25 cellular contexts compared by ENCODE assay signal in the genomic region with DNA sequence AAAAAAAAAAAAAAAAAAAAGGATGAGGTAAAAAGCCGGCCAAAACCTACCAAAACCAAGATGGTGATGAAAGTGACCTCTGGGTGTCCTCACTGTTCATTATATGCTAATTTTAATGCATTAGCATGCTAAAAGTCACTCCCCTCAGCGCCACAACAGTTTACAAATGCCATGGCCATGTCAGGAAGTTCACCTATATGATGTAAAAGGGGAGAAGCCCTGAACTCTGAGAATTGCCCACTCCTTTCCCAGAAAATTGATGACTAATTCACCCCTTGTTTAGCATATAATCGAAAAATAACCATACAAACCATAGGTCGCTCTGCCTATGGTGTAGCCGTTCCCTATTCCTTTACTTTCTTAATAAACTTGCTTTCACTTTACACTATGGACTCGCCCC. TPM values are rescaled to one million over a fixed set of nuclear protein-coding genes. Genes with fewer than 3 reads are reported as not detected.
"Had no signal": no experiment of that assay in that cellular context is flagged by ENCODE, and none has a peak within 500 bp of the region (broad histone marks: within the 10 kb centered on the region; RNA-seq: fewer than 3 reads in every experiment).

No MANE protein-coding gene starts in this region.

- H3K9me3 Mint-ChIP-seq: activated T-cell treated with anti-CD3 and anti-CD28 coated beads, Interleukin-2, amount 50 U/mL, for 4 hours had no signal

- H3K4me2 ChIP-seq: SK-N-SH had no signal

- H3K9me3 ChIP-seq: ascending aorta, body of pancreas, SK-N-SH had no signal

- H3K27ac ChIP-seq: ascending aorta, body of pancreas, SJCRH30, VCaP had no signal

- DNase-seq: activated CD4-positive, alpha-beta T cell treated with anti-CD3 and anti-CD28 coated beads for 4 hours; activated CD8-positive, alpha-beta memory T cell treated with anti-CD3 and anti-CD28 coated beads for 24 hours; activated naive CD4-positive, alpha-beta T cell treated with anti-CD3 and anti-CD28 coated beads, Interleukin-2, amount 50 U/mL, for 16 hours; activated T-cell treated with anti-CD3 and anti-CD28 coated beads, Interleukin-2, amount 50 U/mL, for 4 hours; amniotic stem cell; body of pancreas; central memory CD4-positive, alpha-beta T cell; Kasumi-1; KBM-7; NCI-H1092; NCI-H1930; NCI-H2171 treated with DMSO at 0.1 percent for 48 hours; NCI-H226; NCI-H526; NCI-H774; RPMI8226; SJCRH30; SK-N-SH; T-helper 1 cell had no signal

- ATAC-seq: activated T-cell treated with anti-CD3 and anti-CD28 coated beads, Interleukin-2, amount 50 U/mL, for 4 hours; body of pancreas; Panc1; Right ventricle myocardium inferior had no signal

- H3K36me3 ChIP-seq: ascending aorta, SJCRH30 had no signal

- H3K4me3 ChIP-seq: ascending aorta, body of pancreas, SJCRH30 had no signal

- H3K4me1 ChIP-seq: body of pancreas had no signal

- H3K27me3 ChIP-seq: ascending aorta, body of pancreas, SJCRH30 had no signal

- H3K4me3 Mint-ChIP-seq: activated T-cell treated with anti-CD3 and anti-CD28 coated beads, Interleukin-2, amount 50 U/mL, for 4 hours had no signal

- H3K9me2 ChIP-seq: SK-N-SH had no signal

- H3K9ac ChIP-seq: SK-N-SH had no signal

- FAIRE-seq: bronchial epithelial cell had no signal

RNA-seq across cellular contexts. Expression of a gene that starts 11.1 kb away (rescaled TPM):
- total RNA-seq: OCI-LY7 had no signal
